Comparison of ENCODE assay signal across 27 cellular contexts in genomic region chr21:39367783-39368182, GRCh38.
"Had no signal": no experiment of that assay in that cellular context is flagged by ENCODE, and none has a peak within 500 bp of the region (broad histone marks: within the 10 kb centered on the region; RNA-seq: fewer than 3 reads in every experiment).

No MANE protein-coding gene starts in this region.

- H3K27ac ChIP-seq: stomach, suprapubic skin, testis, thoracic aorta, thyroid gland, tibial artery, tibial nerve, transverse colon, upper lobe of left lung, upper lobe of right lung, uterus, vagina had no signal

- H3K4me1 ChIP-seq: stomach, suprapubic skin, thyroid gland, tibial nerve, transverse colon, uterus, vagina had no signal

- DNase-seq: stimulated activated CD4-positive, alpha-beta T cell treated with anti-CD3 and anti-CD28 coated beads, Interleukin-2, amount 100 ng/mL, for 48 hours; stimulated activated CD4-positive, alpha-beta T cell treated with anti-CD3 and anti-CD28 coated beads, Interleukin-4, amount 100 ng/mL, for 1 hour; stimulated activated CD4-positive, alpha-beta T cell treated with anti-CD3 and anti-CD28 coated beads, Interleukin-4, amount 100 ng/mL, for 24 hours; stimulated activated CD4-positive, alpha-beta T cell treated with anti-CD3 and anti-CD28 coated beads, Interleukin-4, amount 100 ng/mL, for 4 hours; stimulated activated CD8-positive, alpha-beta memory T cell treated with anti-CD3 and anti-CD28 coated beads, Interleukin-4, amount 100 ng/mL, for 48 hours; stimulated activated naive B cell treated with anti-CD40 and anti-IgM and Interleukin-4, amounts not matched to agents 10 μg/mL and 1 μg/mL and 100 μg/mL, for 72 hours; stimulated activated naive CD4-positive, alpha-beta T cell; stimulated activated naive CD4-positive, alpha-beta T cell treated with Interleukin-2 at 50 U/mL for 16 hours; stimulated activated naive CD8-positive, alpha-beta T cell treated with anti-CD3 and anti-CD28 coated beads, Interleukin-15, amount 100 ng/mL, for 72 hours; stimulated activated naive CD8-positive, alpha-beta T cell treated with anti-CD3 and anti-CD28 coated beads, Interleukin-15, Interleukin-2, amounts not matched to agents 100 U/mL and 50 U/mL, for 24 hours; stomach; substantia nigra; testis; thyroid gland; tibial artery; transverse colon; trophoblast cell; upper lobe of left lung; upper lobe of right lung; uterus had no signal

- H3K36me3 ChIP-seq: stomach, suprapubic skin, thoracic aorta, thyroid gland, tibial artery, tibial nerve, transverse colon, upper lobe of left lung, upper lobe of right lung, uterus, vagina had no signal

- H3K4me3 ChIP-seq: stomach, suprapubic skin, testis, thoracic aorta, thyroid gland, tibial artery, tibial nerve, transverse colon, upper lobe of left lung, upper lobe of right lung, uterus, vagina had no signal

- H3K9me3 ChIP-seq: stomach, suprapubic skin, testis, thoracic aorta, thyroid gland, tibial artery, tibial nerve, transverse colon, upper lobe of left lung, upper lobe of right lung, uterus, vagina had no signal

- H3K27me3 ChIP-seq: stomach, suprapubic skin, testis, thyroid gland, tibial artery, tibial nerve, transverse colon, upper lobe of left lung, upper lobe of right lung, uterus, vagina had no signal

- FAIRE-seq: urothelium cell line had no signal

- ATAC-seq: stimulated activated effector memory CD8-positive, alpha-beta T cell treated with anti-CD3 and anti-CD28 coated beads, Interleukin-12 subunit alpha, Interleukin-12 subunit beta, amount 100 ng/mL, for 72 hours; stimulated activated memory B cell treated with anti-CD40 and anti-IgM and Interleukin-4, amounts not matched to agents 10 μg/mL and 1 μg/mL and 100 μg/mL, for 72 hours; stimulated activated naive B cell treated with anti-CD40 and anti-IgM and Interleukin-4, amounts not matched to agents 10 μg/mL and 1 μg/mL and 100 μg/mL, for 72 hours; stimulated activated naive CD8-positive, alpha-beta T cell treated with anti-CD3 and anti-CD28 coated beads, Interleukin-15, amount 100 ng/mL, for 72 hours; stimulated activated naive CD8-positive, alpha-beta T cell treated with anti-CD3 and anti-CD28 coated beads, Interleukin-15, Interleukin-2, amounts not matched to agents 100 U/mL and 50 U/mL, for 24 hours; upper lobe of right lung had no signal
